In genomic region chr19:17450264-17451075, GRCh38 we compare ENCODE assay signal across 1 cellular context.
TF ChIP-seq lines count a peak whose summit lies in the region.

No MANE protein-coding gene starts in this region.

TF ChIP-seq in H1, 55 proteins besides CTCF, POLR2A, EP300 and RAD21:
- TF ChIP-seq KDM1A (IDR thresholded peaks at IDR 0.05; ENCODE audit: borderline replicate concordance, low read length) (0 out of 2 replicates have a peak, but pooled peaks have one; percentile 34), USF2 (IDR thresholded peaks at IDR 0.05; ENCODE audit: low read length) (no peak)
